9 cellular contexts compared by ENCODE assay signal in genomic region chr1:68470388-68470970, GRCh38. TPM values are rescaled to one million over a fixed set of nuclear protein-coding genes. Genes with fewer than 3 reads are reported as not detected.
DNase-seq lines count a peak whose midpoint lies in the region; ATAC-seq and TF ChIP-seq lines count a peak whose summit lies in the region.
"Had no signal": no experiment of that assay in that cellular context is flagged by ENCODE, and none has a peak within 500 bp of the region (broad histone marks: within the 10 kb centered on the region; RNA-seq: fewer than 3 reads in every experiment).

No MANE protein-coding gene starts in this region.

- no peaks in the 10 kb centered on the region for H3K4me1 ChIP-seq in HEK293 (ENCODE audit: control insufficient read depth, insufficient read depth, low read length)
- no peaks in the 10 kb centered on the region for H3K4me1 ChIP-seq in adipocyte (ENCODE audit: control insufficient read depth, insufficient read depth, low read length)

- H3K4me3 Mint-ChIP-seq in activated naive CD4-positive, alpha-beta T cell treated with anti-CD3 and anti-CD28 coated beads for 36 hours: no peak overlapping the region

- ATAC-seq in HG03175 (IDR thresholded peaks at IDR 0.05; ENCODE audit: unreplicated experiment): no peak
- no peak for ATAC-seq in HG02884 (IDR thresholded peaks at IDR 0.05; ENCODE audit: unreplicated experiment)
- ATAC-seq: Right ventricle myocardium inferior had no signal

- H3K9ac ChIP-seq in adipocyte (ENCODE audit: low read length): no peak overlapping the region

- CTCF ChIA-PET in HEK293 (lab: Yijun Ruan, JAX): interaction anchor here (0.6 to 1.6 kb wide), 16 partner anchors 8 to 736 kb away, joined by 3 to 9 read pairs (median 3); no protein-coding TSS in a partner anchor
- CTCF ChIA-PET in activated naive CD4-positive, alpha-beta T cell treated with anti-CD3 and anti-CD28 coated beads for 36 hours (lab: Charles Lee): no interaction called here

- H3K9me3 ChIP-seq in HEK293 (ENCODE audit: control insufficient read depth, insufficient read depth, low read depth, low read length): no peaks in the 10 kb centered on the region
- H3K9me3 ChIP-seq in adipocyte (ENCODE audit: control insufficient read depth, low read length): no peaks in the 10 kb centered on the region

- peaks cover 2% of the 10 kb centered on the region for H3K9me3 Mint-ChIP-seq in activated naive CD4-positive, alpha-beta T cell treated with anti-CD3 and anti-CD28 coated beads for 36 hours

- TF ChIP-seq CTCF in AG09309 (IDR thresholded peaks at IDR 0.05; ENCODE audit: control insufficient read depth, insufficient read depth, low read depth, low read length, missing control alignments) (peak; percentile 72), HEK293 (tag by site-specific recombination; IDR thresholded peaks at IDR 0.05) (0 out of 2 replicates have a peak, but pooled peaks have one; percentile 11)

- no peak overlapping the region for H3K4me3 ChIP-seq in AG09309 (ENCODE audit: control insufficient read depth, low read depth, low read length)
- no peak overlapping the region for H3K4me3 ChIP-seq in HEK293 (ENCODE audit: low read depth, low read length)
- H3K4me3 ChIP-seq in adipocyte (ENCODE audit: low read length): no peak overlapping the region

- POLR2A ChIA-PET in HEK293 (lab: Yijun Ruan, JAX): no interaction called here

- no peak overlapping the region for H3K27ac Mint-ChIP-seq in activated naive CD4-positive, alpha-beta T cell treated with anti-CD3 and anti-CD28 coated beads for 36 hours

- no peaks in the 10 kb centered on the region for H3K36me3 Mint-ChIP-seq in activated naive CD4-positive, alpha-beta T cell treated with anti-CD3 and anti-CD28 coated beads for 36 hours (ENCODE audit: low read depth)

- no peaks in the 10 kb centered on the region for H3K27me3 ChIP-seq in adipocyte (replicated peaks; ENCODE audit: control insufficient read depth, insufficient read depth, low read length)

- peaks cover 0 to 8% of the 10 kb centered on the region in 2 experiments; a peak in 1 of 3 replicates for H3K36me3 ChIP-seq in HEK293 (ENCODE audit: control insufficient read depth in 2 of 2, insufficient read depth in 1 of 2, low read length in 2 of 2)
- H3K36me3 ChIP-seq in adipocyte (ENCODE audit: control insufficient read depth, insufficient read depth, low read length, severe bottlenecking): no peaks in the 10 kb centered on the region

- H3K4me1 Mint-ChIP-seq in activated naive CD4-positive, alpha-beta T cell treated with anti-CD3 and anti-CD28 coated beads for 36 hours (ENCODE audit: low read depth): no peaks in the 10 kb centered on the region

- DNase-seq in AG09309 (ENCODE audit: low read depth) (no peak), adipocyte (ENCODE audit: low read depth) (peak; percentile 69), kidney glomerular epithelial cell (lab: John Stamatoyannopoulos, UW) (peak; percentile 43), NCI-H146 treated with DMSO at 0.1 percent for 48 hours (lab: John Stamatoyannopoulos, UW; ENCODE audit: unreplicated experiment) (no peak)
- DNase-seq in activated naive CD4-positive, alpha-beta T cell treated with anti-CD3 and anti-CD28 coated beads for 36 hours: no peak

- H3K27ac ChIP-seq in HEK293 (ENCODE audit: extremely low read depth, low read depth, low read length): no peak overlapping the region

- H3K27me3 Mint-ChIP-seq in activated naive CD4-positive, alpha-beta T cell treated with anti-CD3 and anti-CD28 coated beads for 36 hours (ENCODE audit: low read depth): peaks cover 3% of the 10 kb centered on the region

- intact Hi-C loops in activated naive CD4-positive, alpha-beta T cell treated with anti-CD3 and anti-CD28 coated beads for 36 hours (cut with micrococcal nuclease): no loop called here

TF ChIP-seq in HEK293, 187 proteins besides CTCF, POLR2A, EP300 and RAD21:
- TF ChIP-seq, protein P1, sequence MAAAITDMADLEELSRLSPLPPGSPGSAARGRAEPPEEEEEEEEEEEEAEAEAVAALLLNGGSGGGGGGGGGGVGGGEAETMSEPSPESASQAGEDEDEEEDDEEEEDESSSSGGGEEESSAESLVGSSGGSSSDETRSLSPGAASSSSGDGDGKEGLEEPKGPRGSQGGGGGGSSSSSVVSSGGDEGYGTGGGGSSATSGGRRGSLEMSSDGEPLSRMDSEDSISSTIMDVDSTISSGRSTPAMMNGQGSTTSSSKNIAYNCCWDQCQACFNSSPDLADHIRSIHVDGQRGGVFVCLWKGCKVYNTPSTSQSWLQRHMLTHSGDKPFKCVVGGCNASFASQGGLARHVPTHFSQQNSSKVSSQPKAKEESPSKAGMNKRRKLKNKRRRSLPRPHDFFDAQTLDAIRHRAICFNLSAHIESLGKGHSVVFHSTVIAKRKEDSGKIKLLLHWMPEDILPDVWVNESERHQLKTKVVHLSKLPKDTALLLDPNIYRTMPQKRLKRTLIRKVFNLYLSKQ (tag by site-specific recombination; IDR thresholded peaks at IDR 0.05; ENCODE audit: borderline replicate concordance): no peak
- TF ChIP-seq ZNF654 (tag by site-specific recombination; IDR thresholded peaks at IDR 0.05; ENCODE audit: low read depth) (peak; percentile 62), YY2 (tag by site-specific recombination; IDR thresholded peaks at IDR 0.05) (no peak)

RNA-seq across cellular contexts. Expression of gene RPE65, which starts 20.7 kb away (rescaled TPM):
- total RNA-seq in activated naive CD4-positive, alpha-beta T cell treated with anti-CD3 and anti-CD28 coated beads for 36 hours: not detected
- total RNA-seq: Right ventricle myocardium inferior had no signal

RNA-seq across cellular contexts. Expression of gene DEPDC1, which starts 26.4 kb away (rescaled TPM):
- total RNA-seq in activated naive CD4-positive, alpha-beta T cell treated with anti-CD3 and anti-CD28 coated beads for 36 hours: 10 to 100 TPM; 18.3 to 20.7 TPM

Comparison
In these comparisons a context has a peak if more than half of its experiments do, and no peak if none do; other contexts are left out.
1. DNase-seq: peak in adipocyte (single experiment) and kidney glomerular epithelial cell (single experiment); none in AG09309 (single experiment), activated naive CD4-positive, alpha-beta T cell treated with anti-CD3 and anti-CD28 coated beads for 36 hours (single experiment) and NCI-H146 treated with DMSO at 0.1 percent for 48 hours (single experiment).